In the genomic region with DNA sequence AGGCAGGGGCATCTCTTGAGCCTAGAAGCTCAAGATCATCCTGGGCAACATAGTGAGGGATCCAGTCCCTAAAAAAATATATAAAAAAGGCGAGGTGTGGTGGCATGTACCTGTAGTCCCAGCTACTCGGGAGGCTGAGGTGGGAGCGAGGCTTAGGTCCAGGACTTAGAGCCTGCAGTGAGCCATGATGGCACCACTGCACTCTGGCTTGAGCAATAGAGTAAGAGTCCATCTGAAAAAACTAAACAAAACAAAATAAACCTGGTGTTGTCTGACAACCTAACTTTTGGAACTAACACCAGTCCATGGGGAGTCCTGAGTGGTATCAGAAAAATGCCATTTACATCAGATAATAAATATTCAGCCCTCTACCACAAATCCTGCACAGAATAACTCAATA, we compare ENCODE assay signal across 35 cellular contexts.
"Had no signal": no experiment of that assay in that cellular context is flagged by ENCODE, and none has a peak within 500 bp of the region (broad histone marks: within the 10 kb centered on the region; RNA-seq: fewer than 3 reads in every experiment).

No MANE protein-coding gene starts in this region.

- H3K27ac ChIP-seq: KMS-11 had no signal

- H3K9ac ChIP-seq: KMS-11 had no signal

- H3K27me3 ChIP-seq: MG63 had no signal

- DNase-seq: Karpas-422, Kasumi-1, MG63, MM.1S, MV-4-11, NCI-H1048, NCI-H1092, NCI-H1092 treated with DMSO at 0.1 percent for 48 hours, NCI-H1105, NCI-H1105 treated with DMSO at 0.1 percent for 48 hours, NCI-H1417, NCI-H1417 treated with DMSO at 0.1 percent for 48 hours, NCI-H1436, NCI-H1436 treated with DMSO at 0.1 percent for 48 hours, NCI-H146, NCI-H1694, NCI-H1694 treated with DMSO at 0.1 percent for 48 hours, NCI-H187, NCI-H187 treated with DMSO at 0.1 percent for 48 hours, NCI-H1930, NCI-H2029, NCI-H2029 treated with DMSO at 0.1 percent for 48 hours, NCI-H2081, NCI-H2081 treated with DMSO at 0.1 percent for 48 hours, NCI-H2107, NCI-H2171, NCI-H2171 treated with DMSO at 0.1 percent for 48 hours, NCI-H2227 treated with DMSO at 0.1 percent for 48 hours, NCI-H226, NCI-H345, NCI-H446, NCI-H446 treated with DMSO at 0.1 percent for 48 hours, NCI-H510A, NCI-H510A treated with DMSO at 0.1 percent for 48 hours had no signal

- H3K4me2 ChIP-seq: KMS-11 had no signal

- H3K36me3 ChIP-seq: MG63 had no signal

- H3K9me3 ChIP-seq: MG63 had no signal

- H3K4me3 ChIP-seq: MG63 had no signal
